In genomic region chr17:81944858-81945257, GRCh38 we compare ENCODE assay signal across 1 cellular context.
TF ChIP-seq lines count a peak whose summit lies in the region.

No MANE protein-coding gene starts in this region.

TF ChIP-seq in HepG2, 621 proteins besides CTCF, POLR2A, EP300 and RAD21:
- no peak for TF ChIP-seq ZNF569 (CRISPR knock-in tag; IDR thresholded peaks at IDR 0.05; ENCODE audit: borderline replicate concordance)
- no peak for TF ChIP-seq HBP1 (CRISPR knock-in tag; IDR thresholded peaks at IDR 0.05; ENCODE audit: low read depth)
- TF ChIP-seq ZNF543 (CRISPR knock-in tag; IDR thresholded peaks at IDR 0.05), result no peak
- TF ChIP-seq ZNF121 (CRISPR knock-in tag; IDR thresholded peaks at IDR 0.05), result peak; percentile 77; the same call in 1 of the 2 replicates
- 0 out of 2 replicates have a peak, but pooled peaks have one; percentile 37 for TF ChIP-seq ZBTB33 (CRISPR knock-in tag; IDR thresholded peaks at IDR 0.05)
